1 cellular context compared by ENCODE assay signal in genomic region chr14:77372304-77372841, GRCh38.
TF ChIP-seq lines count a peak whose summit lies in the region.

No MANE protein-coding gene starts in this region.

TF ChIP-seq in GM23338, 12 proteins besides CTCF, POLR2A, EP300 and RAD21 (continued from another document):
- TF ChIP-seq ZNF462 (CRISPR knock-in tag; IDR thresholded peaks at IDR 0.05), result no peak
